ENCODE assay signal across 8 cellular contexts in genomic region chr7:33062023-33062781, GRCh38. TPM values are rescaled to one million over a fixed set of nuclear protein-coding genes. Genes with fewer than 3 reads are reported as not detected.
DNase-seq lines count a peak whose midpoint lies in the region; ATAC-seq and TF ChIP-seq lines count a peak whose summit lies in the region.

NT5C3A (minus strand) TSS chr7:33062776; CDS start chr7:33062705, 71 bp downstream.

- no peak for TF ChIP-seq CTCF in choroid plexus epithelial cell (conservative IDR thresholded peaks at IDR 0.05; ENCODE audit: low read depth, low read length)

- peak; percentile 47 for ATAC-seq in GM21526 (IDR thresholded peaks at IDR 0.05; ENCODE audit: low FRiP score, unreplicated experiment)

- WGBS in HUES64: under 1% methylated on average over 66 of the region's 66 CpGs

- H3K4me3 ChIP-seq in HUES64 (ENCODE audit: low read length) (peak within 1 kb of the TSS; percentile 86), choroid plexus epithelial cell (ENCODE audit: low read depth, low read length) (peak within 1 kb of the TSS; percentile 84)

- H3K4me1 ChIP-seq in HUES64 (ENCODE audit: insufficient read depth, low read length): peaks cover 12% of the 10 kb centered on the region

- H3K9me3 ChIP-seq in HUES64 (ENCODE audit: insufficient read depth, low read depth, low read length): peaks cover 10% of the 10 kb centered on the region; the same call in 1 of the 2 replicates

- peak within 1 kb of the TSS; percentile 84 for H3K9ac ChIP-seq in HUES64 (ENCODE audit: low read depth, low read length)

- no peaks in the 10 kb centered on the region for H3K36me3 ChIP-seq in HUES64 (ENCODE audit: insufficient read depth, low read length)

- intact Hi-C loops in T-helper 1 cell treated with Interleukin-12 subunit alpha and Interleukin-12 subunit beta and Interleukin-4 antibody, amounts not matched to agents 30 ng/mL and 1 ng/mL, for 36 hours (cut with micrococcal nuclease): no loop called here

- no peaks in the 10 kb centered on the region for H3K27me3 ChIP-seq in HUES64 (ENCODE audit: insufficient read depth, low read length)

- DNase-seq in ELF-1 (ENCODE audit: low read depth, low spot score): peak; percentile 73
- DNase-seq in choroid plexus epithelial cell (ENCODE audit: low read depth): peak; percentile 45
- peak; percentile 75 for DNase-seq in left kidney (ENCODE audit: low read depth, low spot score)
- DNase-seq in stimulated activated CD4-positive, alpha-beta T cell treated with anti-CD3 and anti-CD28 coated beads, Interleukin-2, amount 100 ng/mL, for 24 hours: peak; percentile 46 to 50
- DNase-seq in NOMO-1 treated with dmso at 0.1 percent for 144 hours (lab: John Stamatoyannopoulos, UW; ENCODE audit: unreplicated experiment): no peak

- H3K27ac ChIP-seq in HUES64 (ENCODE audit: low read depth, low read length): peak within 1 kb of the TSS; percentile 91

RNA-seq across cellular contexts. Expression of gene NT5C3A, which starts in this region (rescaled TPM):
- 20.6 TPM for polyA plus RNA-seq in HUES64 (2013, experiment 1 of 2)
- 24.2 TPM for polyA plus RNA-seq in HUES64 (2013, experiment 2 of 2)
- 49.0 and 53.1 TPM in 2 replicates for total RNA-seq in T-helper 1 cell treated with Interleukin-12 subunit alpha and Interleukin-12 subunit beta and Interleukin-4 antibody, amounts not matched to agents 30 ng/mL and 1 ng/mL, for 36 hours
